Comparison of ENCODE assay signal across 10 cellular contexts in genomic region chr2:113818382-113818951, GRCh38.
DNase-seq lines count a peak whose midpoint lies in the region; ATAC-seq and TF ChIP-seq lines count a peak whose summit lies in the region.
"Had no signal": no experiment of that assay in that cellular context is flagged by ENCODE, and none has a peak within 500 bp of the region (broad histone marks: within the 10 kb centered on the region; RNA-seq: fewer than 3 reads in every experiment).

No MANE protein-coding gene starts in this region.

- peak overlapping the region; percentile 38 for H3K27ac ChIP-seq in SJSA1
- H3K27ac ChIP-seq in gastroesophageal sphincter: peak overlapping the region; percentile 40 to 74 (median 64)
- H3K27ac ChIP-seq in prostate gland: peak overlapping the region; percentile 27 to 49

- no peaks in the 10 kb centered on the region for H3K9me3 ChIP-seq in ES-I3 (ENCODE audit: control insufficient read depth, insufficient read depth, low read length)
- H3K9me3 ChIP-seq in SJSA1 (replicated peaks): no peaks in the 10 kb centered on the region
- H3K9me3 ChIP-seq in gastroesophageal sphincter: no peaks in the 10 kb centered on the region
- H3K9me3 ChIP-seq in prostate gland: no peaks in the 10 kb centered on the region

- DNase-seq in SJSA1 (ENCODE audit: low read depth in 1 of 2, low spot score in 2 of 2) (peak; percentile 97), prostate gland (ENCODE audit: low spot score) (peak; percentile 42), Kasumi-1 (lab: John Stamatoyannopoulos, UW) (no peak), SKM-1 treated with dmso at 0.1 percent for 144 hours (lab: John Stamatoyannopoulos, UW; ENCODE audit: unreplicated experiment) (no peak)
- DNase-seq in activated effector memory CD4-positive, alpha-beta T cell treated with anti-CD3 and anti-CD28 coated beads, Interleukin-2, amount 50 U/mL, for 16 hours: no peak
- DNase-seq: head of caudate nucleus, SIG-M5 had no signal

- peak overlapping the region; percentile 2; the same call in 1 of the 2 replicates for H3K9ac ChIP-seq in ES-I3 (ENCODE audit: low read depth, low read length)

- H3K4me3 ChIP-seq in SJSA1: no peak overlapping the region
- no peak overlapping the region for H3K4me3 ChIP-seq in gastroesophageal sphincter
- H3K4me3 ChIP-seq in prostate gland: no peak overlapping the region

- H3K27me3 ChIP-seq in SJSA1 (replicated peaks) (no peaks in the 10 kb centered on the region), gastroesophageal sphincter (no peaks in the 10 kb centered on the region), prostate gland (replicated peaks; ENCODE audit: insufficient read depth) (no peaks in the 10 kb centered on the region)

- H3K36me3 ChIP-seq in ES-I3 (ENCODE audit: insufficient read depth, low read length) (no peaks in the 10 kb centered on the region), SJSA1 (no peaks in the 10 kb centered on the region), gastroesophageal sphincter (no peaks in the 10 kb centered on the region), prostate gland (no peaks in the 10 kb centered on the region)

- ATAC-seq in gastroesophageal sphincter (peak; percentile 98), GM21786 (IDR thresholded peaks at IDR 0.05; ENCODE audit: unreplicated experiment) (no peak)

- peaks cover 20% of the 10 kb centered on the region; the same call in 1 of the 2 replicates for H3K4me1 ChIP-seq in ES-I3 (ENCODE audit: insufficient read depth, low read length)
- H3K4me1 ChIP-seq in SJSA1 (replicated peaks): peaks cover 16% of the 10 kb centered on the region
- H3K4me1 ChIP-seq in gastroesophageal sphincter: peaks cover 0 to 13% (median 0%) of the 10 kb centered on the region in 3 donors
- H3K4me1 ChIP-seq in prostate gland (replicated peaks): no peaks in the 10 kb centered on the region

- 0 to 6% methylated on average over 5 to 10 of the region's 10 CpGs for WGBS in gastroesophageal sphincter (ENCODE audit: low coverage in 1 of 2), 2 donors
- 11% methylated on average over 10 of the region's 10 CpGs for WGBS in prostate gland

- intact Hi-C loops in prostate gland (cut with DNase I): no loop called here

- no peak for TF ChIP-seq POLR2A in gastroesophageal sphincter (IDR thresholded peaks at IDR 0.05)
- TF ChIP-seq POLR2A in prostate gland (IDR thresholded peaks at IDR 0.05): no peak

- peak in 1 of 4 experiments; percentile 11 for TF ChIP-seq CTCF in gastroesophageal sphincter (IDR thresholded peaks at IDR 0.05)
- no peak for TF ChIP-seq CTCF in prostate gland (IDR thresholded peaks at IDR 0.05)

- no peak for TF ChIP-seq EP300 in gastroesophageal sphincter (IDR thresholded peaks at IDR 0.05)

Comparison
In these comparisons a context has a peak if more than half of its experiments do, and no peak if none do; other contexts are left out.
1. DNase-seq: peak in SJSA1 (2 of 2) and prostate gland (single experiment); none in Kasumi-1 (0 of 2), SKM-1 treated with dmso at 0.1 percent for 144 hours (single experiment) and activated effector memory CD4-positive, alpha-beta T cell treated with anti-CD3 and anti-CD28 coated beads, Interleukin-2, amount 50 U/mL, for 16 hours (single experiment).
2. Peak in every context shown above with its lines, with median percentiles within 50 percentile points of each other: H3K27ac ChIP-seq.